9 cellular contexts compared by ENCODE assay signal in genomic region chr11:10307411-10308207, GRCh38. TPM values are rescaled to one million over a fixed set of nuclear protein-coding genes. Genes with fewer than 3 reads are reported as not detected.
DNase-seq lines count a peak whose midpoint lies in the region; ATAC-seq, FAIRE-seq and TF ChIP-seq lines count a peak whose summit lies in the region.
"Had no signal": no experiment of that assay in that cellular context is flagged by ENCODE, and none has a peak within 500 bp of the region (broad histone marks: within the 10 kb centered on the region; RNA-seq: fewer than 3 reads in every experiment).

No MANE protein-coding gene starts in this region.

- DNase-seq in Ammon's horn (ENCODE audit: low spot score) (peak; percentile 78), NCI-H82 treated with DMSO at 0.1 percent for 48 hours (lab: John Stamatoyannopoulos, UW; ENCODE audit: unreplicated experiment) (peak; percentile 32), H1 (ENCODE audit: low read depth in 1 of 2, low spot score in 2 of 2) (peak in 1 of 2 experiments; percentile 93), mesenteric fat pad (ENCODE audit: low spot score) (peak; percentile 93)
- peak; percentile 94 for DNase-seq in activated CD8-positive, alpha-beta memory T cell treated with anti-CD3 and anti-CD28 coated beads for 24 hours
- peak; percentile 69 for DNase-seq in stimulated activated CD8-positive, alpha-beta memory T cell treated with anti-CD3 and anti-CD28 coated beads, Interleukin-15, amount 100 ng/mL, for 24 hours (ENCODE audit: low read depth)

- H3K27me3 ChIP-seq in H1 (replicated peaks in 1 of 4; ENCODE audit: control insufficient read depth in 3 of 4, extremely low read depth in 1 of 4, insufficient read depth in 3 of 4, low read length in 3 of 4) = peaks cover 0 to 36% (median 7%) of the 10 kb centered on the region in 4 experiments; a peak in 4 of 7 replicates

- TF ChIP-seq POLR2A in H1 (IDR thresholded peaks at IDR 0.05; ENCODE audit: control extremely low read depth in 1 of 2, low read depth in 2 of 2, low read length in 2 of 2) = peak in 1 of 2 experiments; percentile 89; a peak in 2 of 3 replicates

- H3K4me2 ChIP-seq in H1 (ENCODE audit: insufficient read depth in 1 of 2, low read depth in 2 of 2, low read length in 2 of 2) = peak overlapping the region; percentile 87 to 100

- H3K27ac ChIP-seq in H1 (ENCODE audit: low read depth, low read length) = peak overlapping the region; percentile 34; the same call in 1 of the 2 replicates

- no peak overlapping the region for H2BK120ac ChIP-seq in H1 (replicated peaks; ENCODE audit: low read depth, low read length)

- H4K20me1 ChIP-seq in H1 (replicated peaks in 1 of 2; ENCODE audit: control insufficient read depth in 1 of 2, insufficient read depth in 2 of 2, low read length in 2 of 2) = peaks cover 6 to 9% of the 10 kb centered on the region in 2 experiments

- peak overlapping the region; percentile 70 to 92 (median 88) for H3K4me3 ChIP-seq in H1 (ENCODE audit: extremely low read depth in 1 of 4, insufficient read depth in 2 of 4, low read depth in 3 of 4, low read length in 4 of 4)

- H3K4me1 ChIP-seq in H1 (replicated peaks in 1 of 4; ENCODE audit: control insufficient read depth in 3 of 4, insufficient read depth in 4 of 4, low read length in 3 of 4) = peaks cover 6 to 22% (median 7%) of the 10 kb centered on the region in 4 experiments

- H3K14ac ChIP-seq in H1 (ENCODE audit: insufficient read length) = no peak overlapping the region

- H3K79me1 ChIP-seq in H1 (ENCODE audit: low read depth, low read length) = no peaks in the 10 kb centered on the region

- H3K23me2 ChIP-seq in H1 (ENCODE audit: low read depth, low read length) = peaks cover 33% of the 10 kb centered on the region

- H4K5ac ChIP-seq in H1 (ENCODE audit: insufficient read length, low read depth, low read length) = peak overlapping the region; percentile 20

- peaks cover 0 to 17% (median 8%) of the 10 kb centered on the region in 4 experiments; a peak in 3 of 8 replicates for H3K36me3 ChIP-seq in H1 (ENCODE audit: control insufficient read depth in 2 of 4, insufficient read depth in 4 of 4, low read length in 3 of 4)

- H3K4ac ChIP-seq in H1 (replicated peaks; ENCODE audit: insufficient read length, low read depth, low read length) = no peak overlapping the region

- peak overlapping the region; percentile 53 for H4K91ac ChIP-seq in H1 (replicated peaks; ENCODE audit: insufficient read length, low read length)

- CTCF ChIA-PET in H1 (lab: Charles Lee; ENCODE audit: partially characterized antibody) = interaction anchor here (0.6 to 10.0 kb wide), 31 partner anchors 8 to 517 kb away, joined by 3 to 97 read pairs (median 4); no protein-coding TSS in a partner anchor

- 0 out of 2 replicates have a peak overlapping the region, but pooled peaks have one; percentile 36 for H2BK20ac ChIP-seq in H1 (ENCODE audit: low read length)

- no peak overlapping the region for H2BK15ac ChIP-seq in H1 (ENCODE audit: low read length)

- no peak overlapping the region for H2AFZ ChIP-seq in H1 (ENCODE audit: low read length)

- H3K56ac ChIP-seq in H1 (replicated peaks; ENCODE audit: insufficient read length, low read depth, low read length) = peak overlapping the region; percentile 26

- WGBS in H1 (ENCODE audit: extremely low coverage in 1 of 2, insufficient coverage in 1 of 2, insufficient read length in 1 of 2, insufficient replicate concordance in 2 of 2, low coverage in 1 of 2, low lambda C conversion rate in 2 of 2, missing lambda C conversion rate in 1 of 2), 2 experiments = 2% methylated on average over 61 of the region's 61 CpGs; no CpG with 5 or more reads in 1 of the 2 experiments

- H4K8ac ChIP-seq in H1 (ENCODE audit: extremely low read depth, insufficient read depth, low read length) = no peak overlapping the region

- peaks cover 0 to 27% of the 10 kb centered on the region in 2 experiments; a peak in 3 of 4 replicates for H3K79me2 ChIP-seq in H1 (ENCODE audit: control insufficient read depth in 1 of 2, insufficient read depth in 2 of 2, low read length in 2 of 2)

- H2AK5ac ChIP-seq in H1 (ENCODE audit: low read depth, low read length) = no peak overlapping the region

- peak overlapping the region; percentile 26 to 71 (median 56); a peak in 6 of 7 replicates for H3K9ac ChIP-seq in H1 (replicated peaks in 1 of 4; ENCODE audit: extremely low read depth in 1 of 4, low read depth in 3 of 4, low read length in 3 of 4)

- H3K23ac ChIP-seq in H1 (ENCODE audit: insufficient read length) = no peak overlapping the region

- peak; percentile 78 to 92 (median 80) for TF ChIP-seq CTCF in H1 (IDR thresholded peaks at IDR 0.05; ENCODE audit: control extremely low read depth in 1 of 3, insufficient read depth in 1 of 3, low read depth in 1 of 3, low read length in 3 of 3)

- POLR2A ChIA-PET in H1 (lab: Charles Lee; ENCODE audit: partially characterized antibody) = interaction anchor here (0.6 to 10.6 kb wide), 16 partner anchors 8 to 551 kb away, joined by 3 to 156 read pairs (median 4); partner anchors contain the start of gene SBF2

- ATAC-seq in GM18870 (IDR thresholded peaks at IDR 0.05; ENCODE audit: unreplicated experiment) (peak; percentile 63), HG03139 (IDR thresholded peaks at IDR 0.05; ENCODE audit: unreplicated experiment) (peak; percentile 57)

- peak in 1 of 2 experiments; percentile 87; a peak in 1 of 3 replicates for TF ChIP-seq EP300 in H1 (IDR thresholded peaks at IDR 0.05; ENCODE audit: borderline replicate concordance in 1 of 2, low read depth in 2 of 2, low read length in 2 of 2)

- H3K9me3 ChIP-seq in H1 (ENCODE audit: insufficient read depth in 2 of 2, low read depth in 1 of 2, low read length in 1 of 2) = no peaks in the 10 kb centered on the region

- TF ChIP-seq RAD21 in H1 (IDR thresholded peaks at IDR 0.05 in 1 of 2, conservative IDR thresholded peaks at IDR 0.05 in 1 of 2; ENCODE audit: low read depth in 2 of 2, low read length in 2 of 2) = peak; percentile 87 to 90

- no peak for FAIRE-seq in H1 (lab: Jason Lieb, UNC)
- FAIRE-seq: endometrium had no signal

- H2BK5ac ChIP-seq in H1 (ENCODE audit: low read depth, low read length) = peak overlapping the region; percentile 89; the same call in 1 of the 2 replicates

- peak overlapping the region; percentile 62 for H3K18ac ChIP-seq in H1 (ENCODE audit: extremely low read depth, low read length)

- H2BK12ac ChIP-seq in H1 (ENCODE audit: low read depth, low read length) = peak overlapping the region; percentile 96

TF ChIP-seq in H1, 55 proteins besides CTCF, POLR2A, EP300 and RAD21 (continues in another document):
- TF ChIP-seq MAFK (IDR thresholded peaks at IDR 0.05; ENCODE audit: low read depth, low read length) = peak; percentile 81; the same call in 1 of the 2 replicates
- TF ChIP-seq KDM1A (IDR thresholded peaks at IDR 0.05; ENCODE audit: borderline replicate concordance, low read length) = no peak; the same call in 1 of the 2 replicates
- no peak for TF ChIP-seq NANOG (IDR thresholded peaks at IDR 0.05; ENCODE audit: insufficient read depth, low read depth, low read length, poor library complexity, severe bottlenecking)
- no peak for TF ChIP-seq TBP (IDR thresholded peaks at IDR 0.05; ENCODE audit: low read depth, low read length)
- TF ChIP-seq SAP30 (IDR thresholded peaks at IDR 0.05; ENCODE audit: insufficient read depth, insufficient replicate concordance, low read length) = no peak
- TF ChIP-seq MAX (IDR thresholded peaks at IDR 0.05) = peak; percentile 78
- TF ChIP-seq RBBP5 (IDR thresholded peaks at IDR 0.05; ENCODE audit: borderline replicate concordance, low read depth, low read length) = peak; percentile 53
- no peak for TF ChIP-seq ZNF274 (IDR thresholded peaks at IDR 0.05; ENCODE audit: borderline replicate concordance, extremely low read depth, low read length)
- 0 out of 2 replicates have a peak, but pooled peaks have one; percentile 2 for TF ChIP-seq TEAD4 (IDR thresholded peaks at IDR 0.05; ENCODE audit: low read depth, low read length)
- TF ChIP-seq RXRA (IDR thresholded peaks at IDR 0.05; ENCODE audit: insufficient read depth, low read depth, low read length) = peak; percentile 98
- TF ChIP-seq BACH1 (IDR thresholded peaks at IDR 0.05; ENCODE audit: low read length) = peak; percentile 89
- no peak for TF ChIP-seq YY1 (IDR thresholded peaks at IDR 0.05; ENCODE audit: low read depth, low read length)
- TF ChIP-seq PHF8 (conservative IDR thresholded peaks at IDR 0.05; ENCODE audit: low read depth, low read length) = no peak
- peak; percentile 88 for TF ChIP-seq KDM5A (IDR thresholded peaks at IDR 0.05; ENCODE audit: low read length)
- 0 out of 4 replicates have a peak, but pooled peaks of 1 of the 2 experiments have one; percentile 53 for TF ChIP-seq SIN3A (conservative IDR thresholded peaks at IDR 0.05 in 1 of 2, IDR thresholded peaks at IDR 0.05 in 1 of 2; ENCODE audit: low read depth in 1 of 2, low read length in 2 of 2)
- TF ChIP-seq SP2 (IDR thresholded peaks at IDR 0.05; ENCODE audit: low read length) = no peak

RNA-seq across cellular contexts. Expression of gene ADM, which starts 2.7 kb away (rescaled TPM):
- total RNA-seq in H1 (2021; fragmentation: NEBNext Ultra II Directional; extraction: Animal tissue kit (Norgen Biotek cat#: 25700)) = 92.2 and 94.1 TPM in 2 replicates
- 95.6 and 169 TPM in 2 replicates for polyA plus RNA-seq in H1 (2011; rRNA removed)
- 168 TPM for polyA plus RNA-seq in H1 (2011; cell fraction: cytosol; rRNA removed)
- polyA plus RNA-seq in H1 (2011; cell fraction: nucleus; rRNA removed) = 272 TPM
- polyA plus RNA-seq in H1 (2012, experiment 1 of 2) = 123 to 199 TPM (median 136 TPM) in 4 replicates
- polyA plus RNA-seq in H1 (2012, experiment 2 of 2) = 86.1 TPM
- 89.5 TPM for polyA plus RNA-seq in H1 (2013, experiment 1 of 2)
- polyA plus RNA-seq in H1 (2013, experiment 2 of 2) = 118 TPM
- polyA minus RNA-seq in H1 (2011; rRNA and poly(A)+ RNA removed) = 88.1 and 122 TPM in 2 replicates
- 66.8 TPM for polyA minus RNA-seq in H1 (2011; cell fraction: cytosol; rRNA and poly(A)+ RNA removed)
- polyA minus RNA-seq in H1 (2011; cell fraction: nucleus; rRNA and poly(A)+ RNA removed) = 175 TPM
- 663 TPM for total RNA-seq in mesenteric fat pad

RNA-seq across cellular contexts. Expression of gene SBF2, which starts 13.6 kb away (rescaled TPM):
- 50.5 and 54.1 TPM in 2 replicates for total RNA-seq in H1 (2021; fragmentation: NEBNext Ultra II Directional; extraction: Animal tissue kit (Norgen Biotek cat#: 25700))
- 23.4 and 36.7 TPM in 2 replicates for polyA plus RNA-seq in H1 (2011; rRNA removed)
- polyA plus RNA-seq in H1 (2011; cell fraction: cytosol; rRNA removed) = 37.3 TPM
- 36.1 TPM for polyA plus RNA-seq in H1 (2011; cell fraction: nucleus; rRNA removed)
- polyA plus RNA-seq in H1 (2012, experiment 1 of 2) = 33.3 to 38.8 TPM (median 37.1 TPM) in 4 replicates
- polyA plus RNA-seq in H1 (2012, experiment 2 of 2) = 3.4 TPM
- 15.9 TPM for polyA plus RNA-seq in H1 (2013, experiment 1 of 2)
- 18.9 TPM for polyA plus RNA-seq in H1 (2013, experiment 2 of 2)
- polyA minus RNA-seq in H1 (2011; rRNA and poly(A)+ RNA removed) = 116 and 173 TPM in 2 replicates
- polyA minus RNA-seq in H1 (2011; cell fraction: cytosol; rRNA and poly(A)+ RNA removed) = 44.3 TPM
- polyA minus RNA-seq in H1 (2011; cell fraction: nucleus; rRNA and poly(A)+ RNA removed) = 129 TPM
- 99.7 TPM for total RNA-seq in mesenteric fat pad
